8 cellular contexts compared by ENCODE assay signal in genomic region chr1:156657161-156657970, GRCh38. TPM values are rescaled to one million over a fixed set of nuclear protein-coding genes. Genes with fewer than 3 reads are reported as not detected.
DNase-seq lines count a peak whose midpoint lies in the region; ATAC-seq, FAIRE-seq and TF ChIP-seq lines count a peak whose summit lies in the region.

No MANE protein-coding gene starts in this region.

- H3K9me3 ChIP-seq in A549 (no peaks in the 10 kb centered on the region), H1 (ENCODE audit: insufficient read depth in 2 of 2, low read depth in 1 of 2, low read length in 1 of 2) (no peaks in the 10 kb centered on the region)

- no peaks in the 10 kb centered on the region for H3K79me2 ChIP-seq in H1 (ENCODE audit: control insufficient read depth in 1 of 2, insufficient read depth in 2 of 2, low read length in 2 of 2)

- 28% methylated on average over 44 of the region's 45 CpGs for WGBS in A549 (ENCODE audit: missing lambda C conversion rate)
- WGBS in H1 (ENCODE audit: extremely low coverage in 1 of 2, insufficient coverage in 1 of 2, insufficient read length in 1 of 2, insufficient replicate concordance in 2 of 2, low coverage in 1 of 2, low lambda C conversion rate in 2 of 2, missing lambda C conversion rate in 1 of 2), 2 experiments, result 7% methylated on average over 28 of the region's 45 CpGs; no CpG with 5 or more reads in 1 of the 2 experiments

- no peak for FAIRE-seq in A549 (lab: Jason Lieb, UNC)
- FAIRE-seq in GM18507 (lab: Jason Lieb, UNC), result peak; percentile 68
- FAIRE-seq in H1 (lab: Jason Lieb, UNC), result no peak

- peaks cover 2 to 49% (median 34%) of the 10 kb centered on the region in 4 experiments for H3K27me3 ChIP-seq in H1 (replicated peaks in 1 of 4; ENCODE audit: control insufficient read depth in 3 of 4, extremely low read depth in 1 of 4, insufficient read depth in 3 of 4, low read length in 3 of 4)

- no peak overlapping the region for H3K9ac ChIP-seq in H1 (replicated peaks in 1 of 4; ENCODE audit: extremely low read depth in 1 of 4, low read depth in 3 of 4, low read length in 3 of 4)

- H3K4me1 ChIP-seq in A549 (peaks cover 38% of the 10 kb centered on the region), H1 (replicated peaks in 1 of 4; ENCODE audit: control insufficient read depth in 3 of 4, insufficient read depth in 4 of 4, low read length in 3 of 4) (peaks cover 14 to 30% (median 25%) of the 10 kb centered on the region in 4 experiments)

- no peak overlapping the region for H4K91ac ChIP-seq in H1 (replicated peaks; ENCODE audit: insufficient read length, low read length)

- peak overlapping the region in 1 of 2 experiments; percentile 62; a peak in 2 of 6 replicates for H3K27ac ChIP-seq in A549
- H3K27ac ChIP-seq in H1 (ENCODE audit: low read depth, low read length), result no peak overlapping the region

- peaks cover 11% of the 10 kb centered on the region for H3K23me2 ChIP-seq in H1 (ENCODE audit: low read depth, low read length)

- H2BK12ac ChIP-seq in H1 (ENCODE audit: low read depth, low read length), result peak overlapping the region; percentile 62; the same call in 1 of the 2 replicates

- no peak overlapping the region for H2BK20ac ChIP-seq in H1 (ENCODE audit: low read length)

- POLR2A ChIA-PET in A549 (lab: Yijun Ruan, JAX) (no interaction called here), H1 (lab: Charles Lee; ENCODE audit: partially characterized antibody) (interaction anchor here (0.7 to 12.0 kb wide), 8 partner anchors 11 to 51 kb away, joined by 4 to 419 read pairs (median 8); partner anchors contain the start of gene NES)

- H3K23ac ChIP-seq in H1 (ENCODE audit: insufficient read length), result no peak overlapping the region

- ATAC-seq in A549, result peak; percentile 14 to 49; a peak in 3 of 6 replicates
- no peak for ATAC-seq in HG02852 (IDR thresholded peaks at IDR 0.05; ENCODE audit: unreplicated experiment)

- no peak overlapping the region for H2BK120ac ChIP-seq in H1 (replicated peaks; ENCODE audit: low read depth, low read length)

- H3K36me3 ChIP-seq in H1 (ENCODE audit: control insufficient read depth in 2 of 4, insufficient read depth in 4 of 4, low read length in 3 of 4), result no peaks in the 10 kb centered on the region

- no peak overlapping the region for H4K8ac ChIP-seq in H1 (ENCODE audit: extremely low read depth, insufficient read depth, low read length)

- TF ChIP-seq RAD21 in A549 (conservative IDR thresholded peaks at IDR 0.05 in 1 of 2, IDR thresholded peaks at IDR 0.05 in 1 of 2) (peak; percentile 71 to 76), H1 (IDR thresholded peaks at IDR 0.05 in 1 of 2, conservative IDR thresholded peaks at IDR 0.05 in 1 of 2; ENCODE audit: low read depth in 2 of 2, low read length in 2 of 2) (peak; percentile 92 to 94)

- H3K4me2 ChIP-seq in A549, result peak overlapping the region; percentile 55
- peak overlapping the region; percentile 68 to 82 for H3K4me2 ChIP-seq in H1 (ENCODE audit: insufficient read depth in 1 of 2, low read depth in 2 of 2, low read length in 2 of 2)

- H3K4ac ChIP-seq in H1 (replicated peaks; ENCODE audit: insufficient read length, low read depth, low read length), result no peak overlapping the region

- H3K79me1 ChIP-seq in H1 (ENCODE audit: low read depth, low read length), result no peaks in the 10 kb centered on the region

- H3K14ac ChIP-seq in H1 (ENCODE audit: insufficient read length), result no peak overlapping the region

- no peaks in the 10 kb centered on the region for H4K20me1 ChIP-seq in H1 (replicated peaks in 1 of 2; ENCODE audit: control insufficient read depth in 1 of 2, insufficient read depth in 2 of 2, low read length in 2 of 2)

- no peak for TF ChIP-seq POLR2A in A549 (IDR thresholded peaks at IDR 0.05; ENCODE audit: low read length)
- no peak for TF ChIP-seq POLR2A in H1 (IDR thresholded peaks at IDR 0.05; ENCODE audit: control extremely low read depth in 1 of 2, low read depth in 2 of 2, low read length in 2 of 2)

- H3K4me3 ChIP-seq in A549 (0 out of 3 replicates have a peak overlapping the region, but pooled peaks have one; percentile 7), H1 (ENCODE audit: extremely low read depth in 1 of 4, insufficient read depth in 2 of 4, low read depth in 3 of 4, low read length in 4 of 4) (peak overlapping the region; percentile 32 to 58 (median 47))

- TF ChIP-seq CTCF in A549 (IDR thresholded peaks at IDR 0.05), result peak; percentile 80
- TF ChIP-seq CTCF in H1 (IDR thresholded peaks at IDR 0.05; ENCODE audit: control extremely low read depth in 1 of 3, insufficient read depth in 1 of 3, low read depth in 1 of 3, low read length in 3 of 3), result peak in 2 of 3 experiments; percentile 96 to 97; a peak in 3 of 4 replicates

- TF ChIP-seq EP300 in A549 (IDR thresholded peaks at IDR 0.05), result no peak
- TF ChIP-seq EP300 in H1 (IDR thresholded peaks at IDR 0.05; ENCODE audit: borderline replicate concordance in 1 of 2, low read depth in 2 of 2, low read length in 2 of 2), result no peak

- peak overlapping the region; percentile 79 for H2AFZ ChIP-seq in H1 (ENCODE audit: low read length)

- no peak overlapping the region for H2AK5ac ChIP-seq in H1 (ENCODE audit: low read depth, low read length)

- H3K56ac ChIP-seq in H1 (replicated peaks; ENCODE audit: insufficient read length, low read depth, low read length), result no peak overlapping the region

- no peak overlapping the region; the same call in 1 of the 2 replicates for H2BK5ac ChIP-seq in H1 (ENCODE audit: low read depth, low read length)

- no peak overlapping the region for H4K5ac ChIP-seq in H1 (ENCODE audit: insufficient read length, low read depth, low read length)

- DNase-seq in A549 (ENCODE audit: low read depth in 1 of 2, low spot score in 1 of 2), result peak; percentile 44 to 80
- peak; percentile 70 for DNase-seq in GM18507 (ENCODE audit: extremely low spot score, insufficient read length, low read depth)
- DNase-seq in NCI-H524 treated with DMSO at 0.1 percent for 48 hours (lab: John Stamatoyannopoulos, UW), result peak; percentile 39
- DNase-seq in activated CD8-positive, alpha-beta memory T cell treated with anti-CD3 and anti-CD28 coated beads for 24 hours, result peak; percentile 92
- DNase-seq in H1 (ENCODE audit: low read depth in 1 of 2, low spot score in 2 of 2), result peak in 1 of 2 experiments; percentile 97
- DNase-seq in mesenteric fat pad (ENCODE audit: low spot score), result peak; percentile 93
- DNase-seq in stimulated activated CD8-positive, alpha-beta memory T cell treated with anti-CD3 and anti-CD28 coated beads, Interleukin-12 subunit alpha, Interleukin-12 subunit beta, amount 100 ng/mL, for 4 hours (ENCODE audit: low read depth), result peak; percentile 60

- 0 out of 2 replicates have a peak overlapping the region, but pooled peaks have one; percentile 33 for H3K18ac ChIP-seq in H1 (ENCODE audit: extremely low read depth, low read length)

- H2BK15ac ChIP-seq in H1 (ENCODE audit: low read length), result peak overlapping the region; percentile 0; the same call in 1 of the 2 replicates

- CTCF ChIA-PET in A549 (lab: Yijun Ruan, JAX), result interaction anchor here (0.6 to 15.2 kb wide), 26 partner anchors 9 to 370 kb away, joined by 3 to 402 read pairs (median 4); partner anchors contain the start of genes BCAN, HAPLN2 and NES
- CTCF ChIA-PET in H1 (lab: Charles Lee; ENCODE audit: partially characterized antibody), result interaction anchor here (0.6 to 66.0 kb wide), 14 partner anchors 10 to 268 kb away, joined by 3 to 4284 read pairs (median 4); partner anchors contain the start of genes BCAN, CRABP2, HAPLN2 and ISG20L2

RNA-seq across cellular contexts. Expression of gene BCAN, which starts 15.4 kb away (rescaled TPM):
- polyA plus RNA-seq in A549 (2011; rRNA removed), result 0.12 TPM in 1 of 2 replicates, not detected in the other
- 0.03 TPM in 1 of 2 replicates, not detected in the other for polyA plus RNA-seq in A549 (2012; cell fraction: cytosol; rRNA removed)
- 0.07 and 0.18 TPM in 2 replicates for polyA plus RNA-seq in A549 (2012; cell fraction: nucleus; rRNA removed)
- not detected in 3 replicates for polyA plus RNA-seq in A549 (2017; fragmentation: RNase III; extraction: RNeasy Plus Mini Kit Qiagen cat#74134 plus additional on column Dnase treatment)
- polyA minus RNA-seq in A549 (2011; rRNA and poly(A)+ RNA removed), result not detected in 2 replicates
- 3.8 and 4.5 TPM in 2 replicates for total RNA-seq in H1 (2021; fragmentation: NEBNext Ultra II Directional; extraction: Animal tissue kit (Norgen Biotek cat#: 25700))
- polyA plus RNA-seq in H1 (2011; rRNA removed), result 17.1 and 24.0 TPM in 2 replicates
- 11.2 TPM for polyA plus RNA-seq in H1 (2011; cell fraction: cytosol; rRNA removed)
- 25.7 TPM for polyA plus RNA-seq in H1 (2011; cell fraction: nucleus; rRNA removed)
- polyA plus RNA-seq in H1 (2012, experiment 1 of 2), result 8.8 to 14.0 TPM (median 12.1 TPM) in 4 replicates
- 10.6 TPM for polyA plus RNA-seq in H1 (2012, experiment 2 of 2)
- 8.6 TPM for polyA plus RNA-seq in H1 (2013, experiment 1 of 2)
- 6.8 TPM for polyA plus RNA-seq in H1 (2013, experiment 2 of 2)
- polyA minus RNA-seq in H1 (2011; rRNA and poly(A)+ RNA removed), result 4.3 and 12.9 TPM in 2 replicates
- 7.8 TPM for polyA minus RNA-seq in H1 (2011; cell fraction: cytosol; rRNA and poly(A)+ RNA removed)
- polyA minus RNA-seq in H1 (2011; cell fraction: nucleus; rRNA and poly(A)+ RNA removed), result 6.8 TPM
- total RNA-seq in mesenteric fat pad, result 0.16 TPM

RNA-seq across cellular contexts. Expression of gene NES, which starts 19.8 kb away (rescaled TPM):
- polyA plus RNA-seq in A549 (2011; rRNA removed) (0.57 and 0.65 TPM in 2 replicates), A549 (2017; fragmentation: RNase III; extraction: RNeasy Plus Mini Kit Qiagen cat#74134 plus additional on column Dnase treatment) (2.1 to 2.8 TPM (median 2.1 TPM) in 3 replicates), H1 (2011; rRNA removed) (13.3 and 20.3 TPM in 2 replicates)
- polyA plus RNA-seq in A549 (2012; cell fraction: cytosol; rRNA removed), result 0.34 and 0.39 TPM in 2 replicates
- polyA plus RNA-seq in A549 (2012; cell fraction: nucleus; rRNA removed), result 2.5 and 2.7 TPM in 2 replicates
- 0.45 and 0.54 TPM in 2 replicates for polyA minus RNA-seq in A549 (2011; rRNA and poly(A)+ RNA removed)
- total RNA-seq in H1 (2021; fragmentation: NEBNext Ultra II Directional; extraction: Animal tissue kit (Norgen Biotek cat#: 25700)), result 135 and 138 TPM in 2 replicates
- polyA plus RNA-seq in H1 (2011; cell fraction: cytosol; rRNA removed), result 21.1 TPM
- polyA plus RNA-seq in H1 (2011; cell fraction: nucleus; rRNA removed), result 54.8 TPM
- polyA plus RNA-seq in H1 (2012, experiment 1 of 2), result 97.4 to 124 TPM (median 113 TPM) in 4 replicates
- polyA plus RNA-seq in H1 (2012, experiment 2 of 2), result 43.3 TPM
- polyA plus RNA-seq in H1 (2013, experiment 1 of 2), result 55.5 TPM
- polyA plus RNA-seq in H1 (2013, experiment 2 of 2), result 53.5 TPM
- polyA minus RNA-seq in H1 (2011; rRNA and poly(A)+ RNA removed), result 17.2 and 19.2 TPM in 2 replicates
- 31.7 TPM for polyA minus RNA-seq in H1 (2011; cell fraction: cytosol; rRNA and poly(A)+ RNA removed)
- polyA minus RNA-seq in H1 (2011; cell fraction: nucleus; rRNA and poly(A)+ RNA removed), result 22.7 TPM
- total RNA-seq in mesenteric fat pad, result 49.5 TPM

RNA-seq across cellular contexts. Expression of gene HAPLN2, which starts 38.2 kb away (rescaled TPM):
- 0.11 and 0.23 TPM in 2 replicates for polyA plus RNA-seq in A549 (2011; rRNA removed)
- 0.08 and 0.09 TPM in 2 replicates for polyA plus RNA-seq in A549 (2012; cell fraction: cytosol; rRNA removed)
- polyA plus RNA-seq in A549 (2012; cell fraction: nucleus; rRNA removed), result 1.4 and 1.8 TPM in 2 replicates
- polyA plus RNA-seq in A549 (2017; fragmentation: RNase III; extraction: RNeasy Plus Mini Kit Qiagen cat#74134 plus additional on column Dnase treatment), result 0.10 to 0.16 TPM (median 0.13 TPM) in 3 replicates
- not detected in 2 replicates for polyA minus RNA-seq in A549 (2011; rRNA and poly(A)+ RNA removed)
- total RNA-seq in H1 (2021; fragmentation: NEBNext Ultra II Directional; extraction: Animal tissue kit (Norgen Biotek cat#: 25700)), result 0.19 TPM in 1 of 2 replicates, not detected in the other
- polyA plus RNA-seq in H1 (2011; rRNA removed), result 0.51 and 1.2 TPM in 2 replicates
- 0.81 TPM for polyA plus RNA-seq in H1 (2011; cell fraction: cytosol; rRNA removed)
- 3.4 TPM for polyA plus RNA-seq in H1 (2011; cell fraction: nucleus; rRNA removed)
- polyA plus RNA-seq in H1 (2012, experiment 1 of 2), result 0.40 to 0.92 TPM (median 0.72 TPM) in 3 of 4 replicates, not detected in the other
- not detected for polyA plus RNA-seq in H1 (2012, experiment 2 of 2)
- 0.45 TPM for polyA plus RNA-seq in H1 (2013, experiment 1 of 2)
- polyA plus RNA-seq in H1 (2013, experiment 2 of 2), result 0.15 TPM
- polyA minus RNA-seq in H1 (2011; rRNA and poly(A)+ RNA removed), result not detected in 2 replicates
- polyA minus RNA-seq in H1 (2011; cell fraction: cytosol; rRNA and poly(A)+ RNA removed), result not detected
- 0.50 TPM for polyA minus RNA-seq in H1 (2011; cell fraction: nucleus; rRNA and poly(A)+ RNA removed)
- 0.35 TPM for total RNA-seq in mesenteric fat pad

RNA-seq across cellular contexts. Expression of gene CRABP2, which starts 48.0 kb away (rescaled TPM):
- polyA plus RNA-seq in A549 (2011; rRNA removed) (1.4 and 1.7 TPM in 2 replicates), A549 (2017; fragmentation: RNase III; extraction: RNeasy Plus Mini Kit Qiagen cat#74134 plus additional on column Dnase treatment) (15.6 to 19.1 TPM (median 17.9 TPM) in 3 replicates), H1 (2011; rRNA removed) (69.2 and 130 TPM in 2 replicates)
- polyA plus RNA-seq in A549 (2012; cell fraction: cytosol; rRNA removed), result 2.9 and 3.8 TPM in 2 replicates
- 6.1 and 8.7 TPM in 2 replicates for polyA plus RNA-seq in A549 (2012; cell fraction: nucleus; rRNA removed)
- 1.0 TPM in 1 of 2 replicates, not detected in the other for polyA minus RNA-seq in A549 (2011; rRNA and poly(A)+ RNA removed)
- total RNA-seq in H1 (2021; fragmentation: NEBNext Ultra II Directional; extraction: Animal tissue kit (Norgen Biotek cat#: 25700)), result 119 TPM in 2 replicates
- 79.6 TPM for polyA plus RNA-seq in H1 (2011; cell fraction: cytosol; rRNA removed)
- 70.9 TPM for polyA plus RNA-seq in H1 (2011; cell fraction: nucleus; rRNA removed)
- polyA plus RNA-seq in H1 (2012, experiment 1 of 2), result 180 to 343 TPM (median 303 TPM) in 4 replicates
- polyA plus RNA-seq in H1 (2012, experiment 2 of 2), result 318 TPM
- polyA plus RNA-seq in H1 (2013, experiment 1 of 2), result 139 TPM
- polyA plus RNA-seq in H1 (2013, experiment 2 of 2), result 143 TPM
- 8.6 and 12.5 TPM in 2 replicates for polyA minus RNA-seq in H1 (2011; rRNA and poly(A)+ RNA removed)
- 45.7 TPM for polyA minus RNA-seq in H1 (2011; cell fraction: cytosol; rRNA and poly(A)+ RNA removed)
- 11.1 TPM for polyA minus RNA-seq in H1 (2011; cell fraction: nucleus; rRNA and poly(A)+ RNA removed)
- 6.7 TPM for total RNA-seq in mesenteric fat pad

RNA-seq across cellular contexts. Expression of gene GPATCH4, which starts 56.1 kb away (rescaled TPM):
- polyA plus RNA-seq in A549 (2011; rRNA removed), result 68.1 and 76.1 TPM in 2 replicates
- 40.7 and 41.4 TPM in 2 replicates for polyA plus RNA-seq in A549 (2012; cell fraction: cytosol; rRNA removed)
- polyA plus RNA-seq in A549 (2012; cell fraction: nucleus; rRNA removed), result 23.6 and 28.2 TPM in 2 replicates
- 85.2 to 94.7 TPM (median 85.3 TPM) in 3 replicates for polyA plus RNA-seq in A549 (2017; fragmentation: RNase III; extraction: RNeasy Plus Mini Kit Qiagen cat#74134 plus additional on column Dnase treatment)
- 64.1 and 79.6 TPM in 2 replicates for polyA minus RNA-seq in A549 (2011; rRNA and poly(A)+ RNA removed)
- 47.9 and 48.5 TPM in 2 replicates for total RNA-seq in H1 (2021; fragmentation: NEBNext Ultra II Directional; extraction: Animal tissue kit (Norgen Biotek cat#: 25700))
- polyA plus RNA-seq in H1 (2011; rRNA removed), result 19.3 and 20.5 TPM in 2 replicates
- 41.0 TPM for polyA plus RNA-seq in H1 (2011; cell fraction: cytosol; rRNA removed)
- 26.5 TPM for polyA plus RNA-seq in H1 (2011; cell fraction: nucleus; rRNA removed)
- polyA plus RNA-seq in H1 (2012, experiment 1 of 2), result 71.6 to 116 TPM (median 83.2 TPM) in 4 replicates
- polyA plus RNA-seq in H1 (2012, experiment 2 of 2), result 13.8 TPM
- polyA plus RNA-seq in H1 (2013, experiment 1 of 2), result 53.9 TPM
- polyA plus RNA-seq in H1 (2013, experiment 2 of 2), result 53.2 TPM
- 53.2 and 70.6 TPM in 2 replicates for polyA minus RNA-seq in H1 (2011; rRNA and poly(A)+ RNA removed)
- polyA minus RNA-seq in H1 (2011; cell fraction: cytosol; rRNA and poly(A)+ RNA removed), result 23.5 TPM
- 85.1 TPM for polyA minus RNA-seq in H1 (2011; cell fraction: nucleus; rRNA and poly(A)+ RNA removed)
- total RNA-seq in mesenteric fat pad, result 40.4 TPM

Comparison
In these comparisons a context has a peak if more than half of its experiments do, and no peak if none do; other contexts are left out.
1. Of the 18 proteins assayed by ChIP-seq in both H1 and A549: peak only in H1: none; only in A549: none; in both: CTCF, KDM5A, MAX and RAD21; in neither: 14.